ENCODE assay signal across 19 cellular contexts in the genomic region with DNA sequence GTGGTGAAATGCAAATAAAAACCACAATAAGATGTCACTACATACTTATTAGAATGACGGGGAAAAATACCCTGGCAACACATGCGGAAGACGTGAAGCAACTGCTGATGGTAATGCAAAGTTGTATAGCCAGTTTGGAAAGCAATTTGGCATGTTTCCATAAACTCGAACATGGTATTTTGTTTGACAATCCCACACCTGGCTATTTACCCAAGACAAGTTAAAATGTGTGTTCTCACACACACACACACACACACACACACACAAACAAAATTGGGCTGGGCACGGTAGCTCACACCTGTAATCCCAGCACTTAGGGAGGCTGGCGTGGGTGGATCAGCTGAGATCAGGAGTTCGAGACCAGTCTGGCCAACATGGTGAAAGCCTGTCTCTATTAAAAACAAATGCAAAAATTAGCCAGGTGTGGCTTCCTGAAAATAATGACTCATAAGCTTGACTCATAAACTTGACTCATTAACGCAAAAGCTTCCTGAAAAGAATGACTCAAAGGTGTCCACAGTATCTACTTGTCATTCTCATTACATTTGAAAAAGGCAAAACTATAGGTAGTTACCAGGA.
DNase-seq lines count a peak whose midpoint lies in the region; ATAC-seq and TF ChIP-seq lines count a peak whose summit lies in the region.
"Had no signal": no experiment of that assay in that cellular context is flagged by ENCODE, and none has a peak within 500 bp of the region (broad histone marks: within the 10 kb centered on the region; RNA-seq: fewer than 3 reads in every experiment).

No MANE protein-coding gene starts in this region.

- no TSS peak for BruUV-seq in PC-3 (replicated peaks; lab: Mats Ljungman, UMichigan)

- no peaks in the 10 kb centered on the region for H3K36me3 Mint-ChIP-seq in naive thymus-derived CD4-positive, alpha-beta T cell

- CTCF ChIA-PET in PC-3 (lab: Charles Lee), result no interaction called here
- CTCF ChIA-PET in naive thymus-derived CD4-positive, alpha-beta T cell (lab: Charles Lee), result interaction anchor here (0.6 kb wide), 1 partner anchor 1201 kb away, joined by 6 read pairs; no protein-coding TSS in a partner anchor

- TF ChIP-seq CTCF in PC-3 (conservative IDR thresholded peaks at IDR 0.05; ENCODE audit: low read depth, low read length) (no peak), sigmoid colon (IDR thresholded peaks at IDR 0.05) (no peak)

- no peaks in the 10 kb centered on the region for H4K20me1 ChIP-seq in PC-3 (ENCODE audit: low read length)

- intact Hi-C loops in PC-3 (cut with micrococcal nuclease) (loop anchor here (5.0 kb wide), 2 partner anchors 76 to 204 kb away; no protein-coding TSS in a partner anchor), sigmoid colon (cut with DNase I) (no loop called here)
- intact Hi-C loops in naive thymus-derived CD4-positive, alpha-beta T cell (cut with micrococcal nuclease), result no loop called here

- H3K79me2 ChIP-seq in PC-3 (ENCODE audit: low read length), result no peaks in the 10 kb centered on the region

- peak overlapping the region; percentile 48 for H2AFZ ChIP-seq in PC-3 (ENCODE audit: low read length)

- no peaks in the 10 kb centered on the region for H3F3A ChIP-seq in PC-3 (ENCODE audit: low read length, unreplicated experiment)

- 0 out of 2 replicates have a peak overlapping the region, but pooled peaks have one; percentile 4 for H3K4me3 ChIP-seq in PC-3 (ENCODE audit: low read length)
- no peak overlapping the region for H3K4me3 ChIP-seq in esophagus (ENCODE audit: low read depth in 1 of 2, low read length in 2 of 2)
- no peak overlapping the region for H3K4me3 ChIP-seq in naive thymus-derived CD4-positive, alpha-beta T cell (ENCODE audit: low read length)
- no peak overlapping the region for H3K4me3 ChIP-seq in sigmoid colon

- peak overlapping the region; percentile 80 for H3K27ac ChIP-seq in PC-3 (ENCODE audit: low read length)
- H3K27ac ChIP-seq in esophagus (ENCODE audit: low read depth in 2 of 2, low read length in 1 of 2), result peak overlapping the region; percentile 19 to 92
- H3K27ac ChIP-seq in naive thymus-derived CD4-positive, alpha-beta T cell (ENCODE audit: low read depth, low read length), result no peak overlapping the region
- no peak overlapping the region for H3K27ac ChIP-seq in sigmoid colon

- H3K4me3 Mint-ChIP-seq in naive thymus-derived CD4-positive, alpha-beta T cell, result no peak overlapping the region
- H3K4me3 Mint-ChIP-seq: activated naive CD8-positive, alpha-beta T cell treated with anti-CD3 and anti-CD28 coated beads, Interleukin-2, amount 50 U/mL, for 24 hours; HFFc6 had no signal

- POLR2A ChIA-PET in PC-3 (lab: Charles Lee; ENCODE audit: unreplicated experiment), result no interaction called here
- POLR2A ChIA-PET in naive thymus-derived CD4-positive, alpha-beta T cell (lab: Charles Lee), result no interaction called here

- H3K9ac ChIP-seq in PC-3 (ENCODE audit: low read length), result peak overlapping the region; percentile 36; the same call in 1 of the 2 replicates

- in situ Hi-C loops in ACHN (cut with HindIII; ENCODE audit: low pct_ligation_motif_present, low pct_unique_long_range_greater_than_20kb, low sequenced_read_pairs), result no loop called here

- no peak overlapping the region for H3K27ac Mint-ChIP-seq in naive thymus-derived CD4-positive, alpha-beta T cell
- H3K27ac Mint-ChIP-seq: activated naive CD8-positive, alpha-beta T cell treated with anti-CD3 and anti-CD28 coated beads, Interleukin-2, amount 50 U/mL, for 24 hours; HFFc6 had no signal

- H3K27me3 Mint-ChIP-seq in naive thymus-derived CD4-positive, alpha-beta T cell, result no peaks in the 10 kb centered on the region
- H3K27me3 Mint-ChIP-seq: activated naive CD8-positive, alpha-beta T cell treated with anti-CD3 and anti-CD28 coated beads, Interleukin-2, amount 50 U/mL, for 24 hours had no signal

- H3K4me1 ChIP-seq in PC-3 (ENCODE audit: insufficient read depth, low read length), result peaks cover 12% of the 10 kb centered on the region
- H3K4me1 ChIP-seq in esophagus (ENCODE audit: control insufficient read depth in 2 of 2, insufficient read depth in 2 of 2, low read length in 1 of 2), result no peaks in the 10 kb centered on the region
- H3K4me1 ChIP-seq in naive thymus-derived CD4-positive, alpha-beta T cell (ENCODE audit: control insufficient read depth in 2 of 2, insufficient read depth in 2 of 2, low read length in 2 of 2), result no peaks in the 10 kb centered on the region
- no peaks in the 10 kb centered on the region for H3K4me1 ChIP-seq in sigmoid colon

- TF ChIP-seq EP300 in sigmoid colon (IDR thresholded peaks at IDR 0.05), result no peak

- no peaks in the 10 kb centered on the region for H3K27me3 ChIP-seq in PC-3 (ENCODE audit: low read length)
- no peaks in the 10 kb centered on the region for H3K27me3 ChIP-seq in esophagus (ENCODE audit: control insufficient read depth in 1 of 2, insufficient read depth in 2 of 2, low read length in 2 of 2)
- H3K27me3 ChIP-seq in naive thymus-derived CD4-positive, alpha-beta T cell (ENCODE audit: control insufficient read depth in 2 of 2, insufficient read depth in 2 of 2, low read length in 2 of 2), result no peaks in the 10 kb centered on the region
- no peaks in the 10 kb centered on the region for H3K27me3 ChIP-seq in sigmoid colon

- H3K9me3 ChIP-seq in PC-3 (ENCODE audit: low read length), result no peaks in the 10 kb centered on the region
- no peaks in the 10 kb centered on the region for H3K9me3 ChIP-seq in esophagus (ENCODE audit: control insufficient read depth in 2 of 2, insufficient read depth in 1 of 2, low read depth in 1 of 2, low read length in 1 of 2)
- H3K9me3 ChIP-seq in naive thymus-derived CD4-positive, alpha-beta T cell (ENCODE audit: control insufficient read depth in 2 of 3, low read length in 3 of 3), result no peaks in the 10 kb centered on the region
- H3K9me3 ChIP-seq in sigmoid colon, result no peaks in the 10 kb centered on the region

- H3K36me3 ChIP-seq in PC-3 (ENCODE audit: low read depth, low read length) (no peaks in the 10 kb centered on the region), esophagus (ENCODE audit: control insufficient read depth in 2 of 2, insufficient read depth in 2 of 2, low read length in 1 of 2) (no peaks in the 10 kb centered on the region), sigmoid colon (no peaks in the 10 kb centered on the region)
- no peaks in the 10 kb centered on the region for H3K36me3 ChIP-seq in naive thymus-derived CD4-positive, alpha-beta T cell (ENCODE audit: control insufficient read depth in 2 of 3, insufficient read depth in 3 of 3, low read length in 3 of 3)

- ATAC-seq in HG03432 (IDR thresholded peaks at IDR 0.05; ENCODE audit: unreplicated experiment) (peak; percentile 61), PC-3 (peak; percentile 92)
- ATAC-seq in naive thymus-derived CD4-positive, alpha-beta T cell, result no peak
- ATAC-seq: activated naive CD8-positive, alpha-beta T cell treated with anti-CD3 and anti-CD28 coated beads, Interleukin-2, amount 50 U/mL, for 24 hours; Right ventricle myocardium inferior had no signal

- no peaks in the 10 kb centered on the region for H3K4me1 Mint-ChIP-seq in naive thymus-derived CD4-positive, alpha-beta T cell
- H3K4me1 Mint-ChIP-seq: activated naive CD8-positive, alpha-beta T cell treated with anti-CD3 and anti-CD28 coated beads, Interleukin-2, amount 50 U/mL, for 24 hours had no signal

- DNase-seq in ACHN (peak; percentile 33), PC-3 (peak; percentile 92), amniotic stem cell (lab: John Stamatoyannopoulos, UW) (no peak), NCI-H1436 (lab: John Stamatoyannopoulos, UW) (no peak), sigmoid colon (no peak)
- DNase-seq in naive thymus-derived CD4-positive, alpha-beta T cell, result no peak
- DNase-seq: activated CD8-positive, alpha-beta memory T cell treated with anti-CD3 and anti-CD28 coated beads, Interleukin-2, amount 50 U/mL, for 4 hours; activated naive CD8-positive, alpha-beta T cell treated with anti-CD3 and anti-CD28 coated beads, Interleukin-2, amount 50 U/mL, for 24 hours; AML-193; foreskin fibroblast; GDM1; HFFc6; KBM-7; retina; stimulated activated CD4-positive, alpha-beta T cell treated with anti-CD3 and anti-CD28 coated beads, Interleukin-4, amount 100 ng/mL, for 4 hours; stimulated activated naive CD4-positive, alpha-beta T cell had no signal

- H3K9me3 Mint-ChIP-seq in naive thymus-derived CD4-positive, alpha-beta T cell, result peaks cover 0 to 25% (median 5%) of the 10 kb centered on the region in 11 donors

- TF ChIP-seq POLR2A in sigmoid colon (IDR thresholded peaks at IDR 0.05), result no peak

- no peaks in the 10 kb centered on the region for H3K9me2 ChIP-seq in PC-3 (replicated peaks; ENCODE audit: low read length)

- peak overlapping the region; percentile 44 for H3K4me2 ChIP-seq in PC-3 (ENCODE audit: low read length)

- 45 to 51% methylated on average over 8 of the region's 8 CpGs for WGBS in esophagus, 2 donors
- WGBS in sigmoid colon, 2 donors, result 63 to 80% methylated on average over 8 of the region's 8 CpGs

Comparison
In these comparisons a context has a peak if more than half of its experiments do, and no peak if none do; other contexts are left out.
1. DNase-seq: peak in ACHN (single experiment) and PC-3 (single experiment); none in amniotic stem cell (single experiment), naive thymus-derived CD4-positive, alpha-beta T cell (0 of 9), NCI-H1436 (single experiment) and sigmoid colon (single experiment).
2. H3K27ac ChIP-seq: peak in PC-3 (single experiment) and esophagus (2 of 2); none in naive thymus-derived CD4-positive, alpha-beta T cell (single experiment) and sigmoid colon (0 of 4).